ENCODE assay signal across 28 cellular contexts in the genomic region with DNA sequence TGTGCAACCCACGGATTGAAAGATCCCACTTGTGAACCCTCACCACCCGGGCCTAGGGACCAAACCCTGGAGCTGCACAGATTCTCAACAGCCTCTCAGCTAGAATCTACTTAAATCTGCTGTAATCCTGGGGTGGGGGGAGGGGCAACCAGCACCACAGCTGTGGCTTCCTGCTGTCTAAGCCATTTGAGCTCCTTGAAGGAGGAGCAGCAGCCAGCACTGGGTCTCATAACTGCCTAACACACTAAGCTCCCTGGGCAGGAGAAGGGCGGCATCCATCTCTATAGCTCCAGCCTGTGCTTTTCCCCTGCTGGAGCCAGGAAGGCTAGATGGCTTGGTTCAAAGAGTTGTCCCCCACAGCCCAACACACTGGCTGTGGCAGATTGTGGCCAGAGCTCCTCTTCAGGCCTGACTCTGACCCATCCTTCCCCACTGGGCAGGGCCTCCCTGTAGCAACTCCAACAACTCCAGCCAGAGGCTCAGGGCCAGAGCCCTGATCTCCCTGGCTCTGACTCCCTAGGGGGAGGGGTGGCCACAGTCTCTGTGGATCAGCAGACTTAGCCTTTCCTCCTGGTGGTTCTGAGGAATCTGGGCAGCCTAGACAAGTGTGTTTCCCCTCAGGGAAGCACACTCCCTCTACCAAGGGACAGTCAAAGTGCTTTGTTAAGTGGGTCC.
DNase-seq lines count a peak whose midpoint lies in the region; ATAC-seq and TF ChIP-seq lines count a peak whose summit lies in the region.
"Had no signal": no experiment of that assay in that cellular context is flagged by ENCODE, and none has a peak within 500 bp of the region (broad histone marks: within the 10 kb centered on the region; RNA-seq: fewer than 3 reads in every experiment).

No MANE protein-coding gene starts in this region.

- H3K27ac ChIP-seq in colonic mucosa (no peak overlapping the region), neural progenitor cell (peak overlapping the region; percentile 50)
- H3K27ac ChIP-seq: ascending aorta, epithelial cell of prostate, gastrocnemius medialis, PC-9, spleen, thoracic aorta had no signal

- peaks cover 3% of the 10 kb centered on the region for H3K27me3 Mint-ChIP-seq in neural progenitor cell (ENCODE audit: insufficient read depth, low read depth)

- no peak for ATAC-seq in left ventricle myocardium superior
- ATAC-seq: activated CD8-positive, alpha-beta memory T cell treated with anti-CD3 and anti-CD28 coated beads, Interleukin-2, amount 10 ng/mL, durations not matched to agents 7 days and 5 days; activated naive CD4-positive, alpha-beta T cell treated with anti-CD3 and anti-CD28 coated beads, Interleukin-2, amount 50 U/mL, for 72 hours; gastrocnemius medialis had no signal

- TF ChIP-seq CTCF in colonic mucosa (IDR thresholded peaks at IDR 0.05) (no peak), neural progenitor cell (IDR thresholded peaks at IDR 0.05) (no peak)

- no peaks in the 10 kb centered on the region for H4K20me1 ChIP-seq in neural progenitor cell (ENCODE audit: low read depth)

- no peaks in the 10 kb centered on the region for H3K36me3 Mint-ChIP-seq in neural progenitor cell
- H3K36me3 Mint-ChIP-seq: activated CD8-positive, alpha-beta memory T cell treated with anti-CD3 and anti-CD28 coated beads, Interleukin-2, amount 10 ng/mL, durations not matched to agents 7 days and 5 days; CD8-positive, alpha-beta memory T cell; memory B cell had no signal

- peaks cover 4% of the 10 kb centered on the region for H3K4me1 Mint-ChIP-seq in neural progenitor cell
- H3K4me1 Mint-ChIP-seq: activated CD4-positive, alpha-beta T cell treated with anti-CD3 and anti-CD28 coated beads, Interleukin-2, amount 10 ng/mL, durations not matched to agents 24 days and 14 days; activated CD8-positive, alpha-beta memory T cell treated with anti-CD3 and anti-CD28 coated beads, Interleukin-2, amount 10 ng/mL, durations not matched to agents 7 days and 5 days; CD8-positive, alpha-beta memory T cell; memory B cell had no signal

- H3K79me2 ChIP-seq in neural progenitor cell (ENCODE audit: low read depth), result no peaks in the 10 kb centered on the region

- H3F3A ChIP-seq in neural progenitor cell (ENCODE audit: low read depth), result no peaks in the 10 kb centered on the region

- H3K27me3 ChIP-seq in colonic mucosa (no peaks in the 10 kb centered on the region), neural progenitor cell (no peaks in the 10 kb centered on the region)
- H3K27me3 ChIP-seq: ascending aorta, gastrocnemius medialis, spleen had no signal

- DNase-seq in Jurkat, Clone E6-1 (ENCODE audit: low read depth, low spot score), result peak; percentile 75
- DNase-seq in NCI-H524 treated with DMSO at 0.1 percent for 48 hours (lab: John Stamatoyannopoulos, UW) (peak; percentile 61), colonic mucosa (peak; percentile 32), neural progenitor cell (ENCODE audit: low spot score) (peak; percentile 49), activated gamma-delta T cell (lab: John Stamatoyannopoulos, UW) (no peak), DMS79 (lab: John Stamatoyannopoulos, UW) (no peak), left ventricle myocardium superior (no peak)
- DNase-seq: activated CD4-positive, alpha-beta T cell treated with anti-CD3 and anti-CD28 coated beads, Interleukin-2, amount 10 ng/mL, durations not matched to agents 24 days and 14 days; activated CD8-positive, alpha-beta memory T cell treated with anti-CD3 and anti-CD28 coated beads, Interleukin-2, amount 10 ng/mL, durations not matched to agents 7 days and 5 days; caudate nucleus; CD8-positive, alpha-beta memory T cell; DND-41; gastrocnemius medialis; GOT3; kidney; NCI-H1436 treated with DMSO at 0.1 percent for 48 hours; NCI-H748 treated with DMSO at 0.1 percent for 48 hours; PC-9; SHP77 treated with DMSO at 0.1 percent for 48 hours; spleen; stimulated activated CD4-positive, alpha-beta T cell treated with anti-CD3 and anti-CD28 coated beads, Interleukin-4, amount 100 ng/mL, for 24 hours; stimulated activated naive CD4-positive, alpha-beta T cell treated with Interleukin-2 at 50 U/mL for 16 hours had no signal

- H3K27ac Mint-ChIP-seq in neural progenitor cell, result no peak overlapping the region
- H3K27ac Mint-ChIP-seq: activated CD4-positive, alpha-beta T cell treated with anti-CD3 and anti-CD28 coated beads, Interleukin-2, amount 10 ng/mL, durations not matched to agents 24 days and 14 days; activated CD8-positive, alpha-beta memory T cell treated with anti-CD3 and anti-CD28 coated beads, Interleukin-2, amount 10 ng/mL, durations not matched to agents 7 days and 5 days; activated naive CD4-positive, alpha-beta T cell treated with anti-CD3 and anti-CD28 coated beads, Interleukin-2, amount 50 U/mL, for 72 hours; activated T-helper 1 cell treated with anti-CD3 and anti-CD28 coated beads, Interleukin-12 subunit alpha, Interleukin-12 subunit beta, Interleukin-2, Interleukin-4 antibody, amounts not matched to agents 30 ng/mL and 10 ng/mL and 1 ng/mL, durations not matched to agents 14 hours and 24 hours and 36 hours; CD8-positive, alpha-beta memory T cell; memory B cell had no signal

- intact Hi-C loops in colonic mucosa (cut with DNase I) (no loop called here), left ventricle myocardium superior (cut with micrococcal nuclease) (no loop called here)

- H3K9me3 Mint-ChIP-seq in neural progenitor cell, result peaks cover 7% of the 10 kb centered on the region
- H3K9me3 Mint-ChIP-seq: activated CD4-positive, alpha-beta T cell treated with anti-CD3 and anti-CD28 coated beads, Interleukin-2, amount 10 ng/mL, durations not matched to agents 24 days and 14 days; activated T-helper 1 cell treated with anti-CD3 and anti-CD28 coated beads, Interleukin-12 subunit alpha, Interleukin-12 subunit beta, Interleukin-2, Interleukin-4 antibody, amounts not matched to agents 30 ng/mL and 10 ng/mL and 1 ng/mL, durations not matched to agents 14 hours and 24 hours and 36 hours had no signal

- no peak overlapping the region for H3K4me3 Mint-ChIP-seq in neural progenitor cell
- H3K4me3 Mint-ChIP-seq: activated CD4-positive, alpha-beta T cell treated with anti-CD3 and anti-CD28 coated beads, Interleukin-2, amount 10 ng/mL, durations not matched to agents 24 days and 14 days; activated CD8-positive, alpha-beta memory T cell treated with anti-CD3 and anti-CD28 coated beads, Interleukin-2, amount 10 ng/mL, durations not matched to agents 7 days and 5 days; activated T-helper 1 cell treated with anti-CD3 and anti-CD28 coated beads, Interleukin-12 subunit alpha, Interleukin-12 subunit beta, Interleukin-2, Interleukin-4 antibody, amounts not matched to agents 30 ng/mL and 10 ng/mL and 1 ng/mL, durations not matched to agents 14 hours and 24 hours and 36 hours; CD8-positive, alpha-beta memory T cell; memory B cell had no signal

- H3K4me1 ChIP-seq in colonic mucosa (no peaks in the 10 kb centered on the region), neural progenitor cell (peaks cover 11% of the 10 kb centered on the region)
- H3K4me1 ChIP-seq: ascending aorta, gastrocnemius medialis, spleen had no signal

- H3K36me3 ChIP-seq in colonic mucosa (no peaks in the 10 kb centered on the region), neural progenitor cell (no peaks in the 10 kb centered on the region)
- H3K36me3 ChIP-seq: ascending aorta, gastrocnemius medialis, spleen, thoracic aorta had no signal

- H2AFZ ChIP-seq in neural progenitor cell (replicated peaks), result no peak overlapping the region
- H2AFZ ChIP-seq: PC-9 had no signal

- H3K9ac ChIP-seq in colonic mucosa (ENCODE audit: low read depth in 2 of 2, low read length in 2 of 2) (no peak overlapping the region), neural progenitor cell (no peak overlapping the region)

- no peak overlapping the region for H3K4me3 ChIP-seq in Jurkat, Clone E6-1 (ENCODE audit: low read length)
- H3K4me3 ChIP-seq in colonic mucosa, result no peak overlapping the region
- H3K4me3 ChIP-seq in neural progenitor cell, result no peak overlapping the region
- H3K4me3 ChIP-seq: ascending aorta, gastrocnemius medialis, PC-9, spleen, thoracic aorta had no signal

- H3K9me3 ChIP-seq in colonic mucosa (no peaks in the 10 kb centered on the region), neural progenitor cell (ENCODE audit: low read depth) (peaks cover 4% of the 10 kb centered on the region)
- H3K9me3 ChIP-seq: ascending aorta, gastrocnemius medialis, spleen, thoracic aorta had no signal

- no peak overlapping the region for H3K4me2 ChIP-seq in neural progenitor cell
- H3K4me2 ChIP-seq: PC-9 had no signal

Comparison
In these comparisons a context has a peak if more than half of its experiments do, and no peak if none do; other contexts are left out.
1. DNase-seq: peak in Jurkat, Clone E6-1 (single experiment), NCI-H524 treated with DMSO at 0.1 percent for 48 hours (single experiment), colonic mucosa (single experiment) and neural progenitor cell (single experiment); none in activated gamma-delta T cell (single experiment), DMS79 (single experiment) and left ventricle myocardium superior (single experiment).